In the genomic region with DNA sequence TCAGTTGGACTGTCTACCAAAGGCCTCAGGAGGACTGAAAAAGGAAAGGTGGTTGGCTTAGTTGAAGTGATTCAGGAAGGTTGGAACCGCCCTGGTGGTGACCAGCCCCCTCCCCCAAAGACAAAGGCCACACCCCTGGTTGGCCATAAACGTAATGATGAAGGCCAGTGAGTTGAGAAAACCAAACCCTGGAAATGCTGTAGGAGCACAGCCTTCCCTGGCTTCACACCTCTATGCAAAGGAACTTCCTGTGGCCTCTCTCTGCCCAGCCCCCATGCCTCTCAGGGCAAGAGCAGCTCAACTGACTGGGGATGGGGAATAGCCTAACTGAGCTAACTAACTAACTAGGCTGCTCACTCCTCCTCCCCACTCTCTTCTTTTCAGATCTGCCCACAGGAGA, we compare ENCODE assay signal across 19 cellular contexts.
DNase-seq lines count a peak whose midpoint lies in the region; ATAC-seq and TF ChIP-seq lines count a peak whose summit lies in the region.
"Had no signal": no experiment of that assay in that cellular context is flagged by ENCODE, and none has a peak within 500 bp of the region (broad histone marks: within the 10 kb centered on the region; RNA-seq: fewer than 3 reads in every experiment).

No MANE protein-coding gene starts in this region.

- peaks cover 54% of the 10 kb centered on the region for H3K36me3 ChIP-seq in left ventricle myocardium inferior

- no peaks in the 10 kb centered on the region for H3K9me3 Mint-ChIP-seq in WTC11

- peaks cover 7% of the 10 kb centered on the region; the same call in 1 of the 2 replicates for H3K36me3 Mint-ChIP-seq in WTC11

- no peak overlapping the region for H3K4me3 ChIP-seq in left ventricle myocardium inferior
- H3K4me3 ChIP-seq: SK-N-MC had no signal

- POLR2A ChIA-PET in WTC11 (lab: Charles Lee), result no interaction called here

- no peaks in the 10 kb centered on the region for H3K4me1 ChIP-seq in left ventricle myocardium inferior

- DNase-seq in cardiac septum (ENCODE audit: low spot score) (peak; percentile 29), left ventricle myocardium inferior (no peak), WTC11 (ENCODE audit: low spot score) (peak; percentile 28), iPS DF 4.7 (ENCODE audit: extremely low read depth, low spot score) (peak; percentile 19), medulla oblongata (ENCODE audit: extremely low spot score) (no peak)
- no peak for DNase-seq in stimulated activated CD4-positive, alpha-beta T cell treated with anti-CD3 and anti-CD28 coated beads, Interleukin-12 subunit alpha, Interleukin-12 subunit beta, amount 100 ng/mL, for 4 hours
- DNase-seq: EL, KG1, NCI-H1417, NCI-H1694 treated with DMSO at 0.1 percent for 48 hours, NCI-H2081 treated with DMSO at 0.1 percent for 48 hours, NCI-H2171 treated with DMSO at 0.1 percent for 48 hours, NCI-H524 treated with DMSO at 0.1 percent for 48 hours, NCI-H82, SHP77, SW 1271 had no signal

- H3K4me1 Mint-ChIP-seq in WTC11, result peaks cover 31% of the 10 kb centered on the region

- H3K27ac Mint-ChIP-seq in WTC11, result no peak overlapping the region

- no peaks in the 10 kb centered on the region for H3K27me3 ChIP-seq in left ventricle myocardium inferior (ENCODE audit: low read depth)

- no peaks in the 10 kb centered on the region for H3K9me3 ChIP-seq in left ventricle myocardium inferior (replicated peaks)

- ATAC-seq in WTC11 (peak; percentile 67), GM19351 (IDR thresholded peaks at IDR 0.05; ENCODE audit: unreplicated experiment) (no peak)
- ATAC-seq: HCT116 had no signal

- no peak overlapping the region for H3K4me3 Mint-ChIP-seq in WTC11

- H3K27me3 Mint-ChIP-seq in WTC11 (ENCODE audit: low read depth), result no peaks in the 10 kb centered on the region

- intact Hi-C loops in cardiac septum (cut with DNase I) (no loop called here), left ventricle myocardium inferior (cut with micrococcal nuclease) (no loop called here)

- H3K27ac ChIP-seq in left ventricle myocardium inferior (replicated peaks), result no peak overlapping the region
- H3K27ac ChIP-seq: SK-N-MC had no signal

- CTCF ChIA-PET in WTC11 (lab: Charles Lee), result interaction anchor here (0.7 to 1.0 kb wide), 5 partner anchors 8 to 17 kb away, joined by 3 to 5 read pairs (median 3); no protein-coding TSS in a partner anchor

- no peak for TF ChIP-seq CTCF in left ventricle myocardium inferior (IDR thresholded peaks at IDR 0.05; ENCODE audit: borderline replicate concordance)
- TF ChIP-seq CTCF in WTC11 (IDR thresholded peaks at IDR 0.05), result no peak

TF ChIP-seq in WTC11, 78 proteins besides CTCF, POLR2A, EP300 and RAD21 (continues in another document):
- TF ChIP-seq, protein P1, sequence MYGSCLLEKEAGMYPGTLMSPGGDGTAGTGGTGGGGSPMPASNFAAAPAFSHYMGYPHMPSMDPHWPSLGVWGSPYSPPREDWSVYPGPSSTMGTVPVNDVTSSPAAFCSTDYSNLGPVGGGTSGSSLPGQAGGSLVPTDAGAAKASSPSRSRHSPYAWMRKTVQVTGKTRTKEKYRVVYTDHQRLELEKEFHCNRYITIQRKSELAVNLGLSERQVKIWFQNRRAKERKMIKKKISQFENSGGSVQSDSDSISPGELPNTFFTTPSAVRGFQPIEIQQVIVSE (CRISPR knock-in tag; IDR thresholded peaks at IDR 0.05; ENCODE audit: borderline replicate concordance), result no peak
- TF ChIP-seq, protein P2, sequence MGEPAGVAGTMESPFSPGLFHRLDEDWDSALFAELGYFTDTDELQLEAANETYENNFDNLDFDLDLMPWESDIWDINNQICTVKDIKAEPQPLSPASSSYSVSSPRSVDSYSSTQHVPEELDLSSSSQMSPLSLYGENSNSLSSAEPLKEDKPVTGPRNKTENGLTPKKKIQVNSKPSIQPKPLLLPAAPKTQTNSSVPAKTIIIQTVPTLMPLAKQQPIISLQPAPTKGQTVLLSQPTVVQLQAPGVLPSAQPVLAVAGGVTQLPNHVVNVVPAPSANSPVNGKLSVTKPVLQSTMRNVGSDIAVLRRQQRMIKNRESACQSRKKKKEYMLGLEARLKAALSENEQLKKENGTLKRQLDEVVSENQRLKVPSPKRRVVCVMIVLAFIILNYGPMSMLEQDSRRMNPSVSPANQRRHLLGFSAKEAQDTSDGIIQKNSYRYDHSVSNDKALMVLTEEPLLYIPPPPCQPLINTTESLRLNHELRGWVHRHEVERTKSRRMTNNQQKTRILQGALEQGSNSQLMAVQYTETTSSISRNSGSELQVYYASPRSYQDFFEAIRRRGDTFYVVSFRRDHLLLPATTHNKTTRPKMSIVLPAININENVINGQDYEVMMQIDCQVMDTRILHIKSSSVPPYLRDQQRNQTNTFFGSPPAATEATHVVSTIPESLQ (CRISPR knock-in tag; IDR thresholded peaks at IDR 0.05), result no peak
- TF ChIP-seq NFE2L1 (CRISPR knock-in tag; IDR thresholded peaks at IDR 0.05) (no peak), SMAD4 (CRISPR knock-in tag; IDR thresholded peaks at IDR 0.05) (no peak), KAT7 (CRISPR knock-in tag; IDR thresholded peaks at IDR 0.05; ENCODE audit: borderline replicate concordance) (no peak), ETV6 (CRISPR knock-in tag; IDR thresholded peaks at IDR 0.05) (no peak), JUN (CRISPR knock-in tag; IDR thresholded peaks at IDR 0.05) (no peak), RORB (CRISPR knock-in tag; IDR thresholded peaks at IDR 0.05) (no peak), SMAD3 (CRISPR knock-in tag; IDR thresholded peaks at IDR 0.05; ENCODE audit: borderline replicate concordance) (no peak), ZNF396 (CRISPR knock-in tag; IDR thresholded peaks at IDR 0.05; ENCODE audit: borderline replicate concordance) (no peak), TP53 (CRISPR knock-in tag; IDR thresholded peaks at IDR 0.05) (no peak)
- TF ChIP-seq, protein P3, sequence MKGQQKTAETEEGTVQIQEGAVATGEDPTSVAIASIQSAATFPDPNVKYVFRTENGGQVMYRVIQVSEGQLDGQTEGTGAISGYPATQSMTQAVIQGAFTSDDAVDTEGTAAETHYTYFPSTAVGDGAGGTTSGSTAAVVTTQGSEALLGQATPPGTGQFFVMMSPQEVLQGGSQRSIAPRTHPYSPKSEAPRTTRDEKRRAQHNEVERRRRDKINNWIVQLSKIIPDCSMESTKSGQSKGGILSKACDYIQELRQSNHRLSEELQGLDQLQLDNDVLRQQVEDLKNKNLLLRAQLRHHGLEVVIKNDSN (CRISPR knock-in tag; IDR thresholded peaks at IDR 0.05), result no peak
- TF ChIP-seq, protein P4, sequence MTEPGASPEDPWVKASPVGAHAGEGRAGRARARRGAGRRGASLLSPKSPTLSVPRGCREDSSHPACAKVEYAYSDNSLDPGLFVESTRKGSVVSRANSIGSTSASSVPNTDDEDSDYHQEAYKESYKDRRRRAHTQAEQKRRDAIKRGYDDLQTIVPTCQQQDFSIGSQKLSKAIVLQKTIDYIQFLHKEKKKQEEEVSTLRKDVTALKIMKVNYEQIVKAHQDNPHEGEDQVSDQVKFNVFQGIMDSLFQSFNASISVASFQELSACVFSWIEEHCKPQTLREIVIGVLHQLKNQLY (CRISPR knock-in tag; IDR thresholded peaks at IDR 0.05), result no peak
- TF ChIP-seq, protein P5, sequence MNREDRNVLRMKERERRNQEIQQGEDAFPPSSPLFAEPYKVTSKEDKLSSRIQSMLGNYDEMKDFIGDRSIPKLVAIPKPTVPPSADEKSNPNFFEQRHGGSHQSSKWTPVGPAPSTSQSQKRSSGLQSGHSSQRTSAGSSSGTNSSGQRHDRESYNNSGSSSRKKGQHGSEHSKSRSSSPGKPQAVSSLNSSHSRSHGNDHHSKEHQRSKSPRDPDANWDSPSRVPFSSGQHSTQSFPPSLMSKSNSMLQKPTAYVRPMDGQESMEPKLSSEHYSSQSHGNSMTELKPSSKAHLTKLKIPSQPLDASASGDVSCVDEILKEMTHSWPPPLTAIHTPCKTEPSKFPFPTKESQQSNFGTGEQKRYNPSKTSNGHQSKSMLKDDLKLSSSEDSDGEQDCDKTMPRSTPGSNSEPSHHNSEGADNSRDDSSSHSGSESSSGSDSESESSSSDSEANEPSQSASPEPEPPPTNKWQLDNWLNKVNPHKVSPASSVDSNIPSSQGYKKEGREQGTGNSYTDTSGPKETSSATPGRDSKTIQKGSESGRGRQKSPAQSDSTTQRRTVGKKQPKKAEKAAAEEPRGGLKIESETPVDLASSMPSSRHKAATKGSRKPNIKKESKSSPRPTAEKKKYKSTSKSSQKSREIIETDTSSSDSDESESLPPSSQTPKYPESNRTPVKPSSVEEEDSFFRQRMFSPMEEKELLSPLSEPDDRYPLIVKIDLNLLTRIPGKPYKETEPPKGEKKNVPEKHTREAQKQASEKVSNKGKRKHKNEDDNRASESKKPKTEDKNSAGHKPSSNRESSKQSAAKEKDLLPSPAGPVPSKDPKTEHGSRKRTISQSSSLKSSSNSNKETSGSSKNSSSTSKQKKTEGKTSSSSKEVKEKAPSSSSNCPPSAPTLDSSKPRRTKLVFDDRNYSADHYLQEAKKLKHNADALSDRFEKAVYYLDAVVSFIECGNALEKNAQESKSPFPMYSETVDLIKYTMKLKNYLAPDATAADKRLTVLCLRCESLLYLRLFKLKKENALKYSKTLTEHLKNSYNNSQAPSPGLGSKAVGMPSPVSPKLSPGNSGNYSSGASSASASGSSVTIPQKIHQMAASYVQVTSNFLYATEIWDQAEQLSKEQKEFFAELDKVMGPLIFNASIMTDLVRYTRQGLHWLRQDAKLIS (CRISPR knock-in tag; IDR thresholded peaks at IDR 0.05; ENCODE audit: borderline replicate concordance), result no peak

Comparison
In these comparisons a context has a peak if more than half of its experiments do, and no peak if none do; other contexts are left out.
1. DNase-seq: peak in cardiac septum (single experiment), WTC11 (single experiment) and iPS DF 4.7 (single experiment); none in left ventricle myocardium inferior (single experiment), stimulated activated CD4-positive, alpha-beta T cell treated with anti-CD3 and anti-CD28 coated beads, Interleukin-12 subunit alpha, Interleukin-12 subunit beta, amount 100 ng/mL, for 4 hours (single experiment) and medulla oblongata (single experiment).